ENCODE assay signal across 1 cellular context in genomic region chr2:36449943-36450392, GRCh38.
TF ChIP-seq lines count a peak whose summit lies in the region.

No MANE protein-coding gene starts in this region.

TF ChIP-seq in GM23338, 12 proteins besides CTCF, POLR2A, EP300 and RAD21 (continued from another document):
- TF ChIP-seq ZNF462 (CRISPR knock-in tag; IDR thresholded peaks at IDR 0.05) (no peak), ETS1 (IDR thresholded peaks at IDR 0.05) (no peak), EZH2 (IDR thresholded peaks at IDR 0.05; ENCODE audit: low read depth, unreplicated experiment) (no peak), NANOG (IDR thresholded peaks at IDR 0.05; ENCODE audit: borderline replicate concordance) (no peak)
